ENCODE assay signal across 22 cellular contexts in genomic region chr10:77231884-77232283, GRCh38.
"Had no signal": no experiment of that assay in that cellular context is flagged by ENCODE, and none has a peak within 500 bp of the region (broad histone marks: within the 10 kb centered on the region; RNA-seq: fewer than 3 reads in every experiment).

No MANE protein-coding gene starts in this region.

- H3K9me3 ChIP-seq: body of pancreas, esophagus squamous epithelium, left lung, sigmoid colon, spleen, thoracic aorta had no signal

- H3K4me1 ChIP-seq: left lung, parathyroid adenoma, spleen had no signal

- H2AFZ ChIP-seq: hepatocyte, parathyroid adenoma had no signal

- H3K36me3 Mint-ChIP-seq: activated naive CD4-positive, alpha-beta T cell treated with anti-CD3 and anti-CD28 coated beads, Interleukin-2, amount 50 U/mL, for 72 hours; naive thymus-derived CD4-positive, alpha-beta T cell had no signal

- H3K4me2 ChIP-seq: hepatocyte had no signal

- H3K27me3 ChIP-seq: body of pancreas, esophagus squamous epithelium, hepatocyte, left lung, sigmoid colon had no signal

- H3K27ac Mint-ChIP-seq: activated CD8-positive, alpha-beta T cell treated with anti-CD3 and anti-CD28 coated beads for 36 hours; naive thymus-derived CD4-positive, alpha-beta T cell; WTC11 had no signal

- H3K4me1 Mint-ChIP-seq: naive thymus-derived CD4-positive, alpha-beta T cell; WTC11 had no signal

- H3K36me3 ChIP-seq: esophagus squamous epithelium, left lung, sigmoid colon, spleen, thoracic aorta had no signal

- H3K4me3 ChIP-seq: body of pancreas, esophagus squamous epithelium, hepatocyte, left lung, sigmoid colon, spleen, thoracic aorta had no signal

- ATAC-seq: activated CD8-positive, alpha-beta T cell treated with anti-CD3 and anti-CD28 coated beads for 36 hours; activated naive CD4-positive, alpha-beta T cell treated with anti-CD3 and anti-CD28 coated beads, Interleukin-2, amount 50 U/mL, for 72 hours; body of pancreas; left lung; naive thymus-derived CD4-positive, alpha-beta T cell; WTC11 had no signal

- H3K79me2 ChIP-seq: hepatocyte, parathyroid adenoma had no signal

- H3K4me3 Mint-ChIP-seq: activated CD8-positive, alpha-beta T cell treated with anti-CD3 and anti-CD28 coated beads for 36 hours; naive thymus-derived CD4-positive, alpha-beta T cell; WTC11 had no signal

- DNase-seq: activated CD4-positive, alpha-beta T cell treated with anti-CD3 and anti-CD28 coated beads for 48 hours; activated CD8-positive, alpha-beta memory T cell treated with anti-CD3 and anti-CD28 coated beads, Interleukin-2, amount 50 U/mL, for 4 hours; activated CD8-positive, alpha-beta T cell treated with anti-CD3 and anti-CD28 coated beads for 36 hours; activated gamma-delta T cell; activated T-cell treated with anti-CD3 and anti-CD28 coated beads, Interleukin-2, amount 50 U/mL, for 48 hours; amygdala; body of pancreas; central memory CD4-positive, alpha-beta T cell; cortex of kidney; effector CD4-positive, alpha-beta T cell; esophagus squamous epithelium; kidney; left lung; mammary epithelial cell; naive thymus-derived CD4-positive, alpha-beta T cell; sigmoid colon; spleen had no signal

- H3K9ac ChIP-seq: parathyroid adenoma had no signal

- H3K27ac ChIP-seq: body of pancreas, esophagus squamous epithelium, hepatocyte, left lung, parathyroid adenoma, spleen, thoracic aorta had no signal
